Comparison of ENCODE assay signal across 21 cellular contexts in the genomic region with DNA sequence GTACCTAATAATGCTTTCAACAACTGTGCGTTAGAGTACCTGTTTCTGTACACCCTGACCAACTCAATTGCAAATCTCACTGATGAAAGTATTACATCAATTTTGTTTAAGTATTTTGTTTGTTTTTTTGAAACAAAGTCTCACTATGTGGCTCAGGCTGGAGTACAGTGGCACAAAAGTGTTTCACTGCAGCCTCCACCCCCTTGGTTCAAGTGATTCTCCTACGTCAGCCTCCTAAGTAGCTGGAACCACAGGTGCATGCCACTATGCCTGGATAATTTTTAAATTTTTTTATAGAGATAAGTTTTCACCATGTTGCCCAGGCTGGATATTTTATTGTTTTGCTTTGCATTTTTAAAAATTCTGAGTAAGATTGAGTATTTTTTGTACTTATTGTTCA. TPM values are rescaled to one million over a fixed set of nuclear protein-coding genes. Genes with fewer than 3 reads are reported as not detected.
"Had no signal": no experiment of that assay in that cellular context is flagged by ENCODE, and none has a peak within 500 bp of the region (broad histone marks: within the 10 kb centered on the region; RNA-seq: fewer than 3 reads in every experiment).

No MANE protein-coding gene starts in this region.

- H3K27ac ChIP-seq: body of pancreas, dorsolateral prefrontal cortex, psoas muscle, tibial nerve, uterus had no signal

- ATAC-seq: activated CD4-positive, alpha-beta T cell treated with anti-CD3 and anti-CD28 coated beads for 36 hours; left lobe of liver; T-cell; WTC11 had no signal

- H3K27me3 ChIP-seq: body of pancreas, dorsolateral prefrontal cortex, foreskin keratinocyte, tibial nerve, uterus had no signal

- DNase-seq: activated CD4-positive, alpha-beta memory T cell treated with anti-CD3 and anti-CD28 coated beads for 36 hours; activated CD4-positive, alpha-beta T cell treated with anti-CD3 and anti-CD28 coated beads for 36 hours; activated naive CD8-positive, alpha-beta T cell treated with anti-CD3 and anti-CD28 coated beads for 36 hours; activated T-cell treated with anti-CD3 and anti-CD28 coated beads for 4 hours; caudate nucleus; dorsolateral prefrontal cortex; glutamatergic neuron; kidney; stimulated activated naive CD4-positive, alpha-beta T cell; T-cell had no signal

- H3K36me3 ChIP-seq: tibial nerve, uterus had no signal

- H3K9me3 ChIP-seq: body of pancreas, psoas muscle, tibial nerve, uterus had no signal

- H3K4me1 ChIP-seq: body of pancreas, tibial nerve, uterus had no signal

- H3K4me3 ChIP-seq: body of pancreas, dorsolateral prefrontal cortex, psoas muscle, tibial nerve, uterus had no signal

RNA-seq across cellular contexts. Expression of a gene that starts 58.0 kb away (rescaled TPM):
- total RNA-seq: activated CD4-positive, alpha-beta memory T cell treated with anti-CD3 and anti-CD28 coated beads for 36 hours; activated CD4-positive, alpha-beta T cell treated with anti-CD3 and anti-CD28 coated beads for 36 hours; activated naive CD8-positive, alpha-beta T cell treated with anti-CD3 and anti-CD28 coated beads for 36 hours; activated T-helper 1 cell treated with anti-CD3 and anti-CD28 coated beads, Interleukin-12 subunit alpha, Interleukin-12 subunit beta, Interleukin-2, Interleukin-4 antibody, amounts not matched to agents 30 ng/mL and 10 ng/mL and 1 ng/mL, durations not matched to agents 14 hours and 24 hours and 36 hours; foreskin keratinocyte; lung microvascular endothelial cell; myocyte had no signal
- polyA plus RNA-seq: fibroblast of lung, foreskin keratinocyte had no signal
